ENCODE assay signal across 8 cellular contexts in the genomic region with DNA sequence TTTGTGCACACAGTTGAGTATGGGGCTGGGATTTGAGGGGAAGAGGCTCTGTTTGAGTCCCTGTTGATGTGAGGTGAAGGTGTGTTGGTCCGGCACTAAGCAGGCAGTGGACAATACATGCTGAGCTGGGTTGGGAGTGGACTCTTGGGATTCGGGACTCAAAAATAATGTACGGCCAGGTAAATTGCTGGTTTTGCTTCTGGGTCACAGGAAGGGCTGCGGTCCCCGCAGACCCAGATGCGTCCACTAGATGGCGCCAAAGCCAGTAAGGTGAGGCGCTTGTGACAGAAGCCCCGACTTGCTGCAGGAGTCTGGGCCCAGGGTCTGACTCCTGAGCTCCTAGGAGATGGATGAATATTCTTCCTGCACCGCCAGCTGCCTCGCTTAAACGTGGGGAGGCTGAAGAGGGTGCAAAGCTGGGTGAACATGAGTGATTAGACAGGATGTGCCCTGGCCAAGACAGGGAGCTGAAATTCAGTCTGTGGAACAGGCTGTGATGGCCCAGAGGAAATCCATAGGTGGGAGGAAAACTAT.
DNase-seq lines count a peak whose midpoint lies in the region; ATAC-seq and TF ChIP-seq lines count a peak whose summit lies in the region.

No MANE protein-coding gene starts in this region.

- TF ChIP-seq RAD21 in liver (IDR thresholded peaks at IDR 0.05), result peak; percentile 87 to 92

- H3K27me3 ChIP-seq in GM06990 (replicated peaks; ENCODE audit: control insufficient read depth, insufficient read depth, low read length) (no peaks in the 10 kb centered on the region), liver (ENCODE audit: control insufficient read depth in 4 of 4, insufficient read depth in 4 of 4, low read length in 3 of 4) (no peaks in the 10 kb centered on the region)

- DNase-seq in GM06990 (ENCODE audit: extremely low read depth, insufficient read length) (peak; percentile 86), NCI-H526 (lab: John Stamatoyannopoulos, UW) (peak; percentile 45 to 86), choroid plexus epithelial cell (ENCODE audit: low read depth) (peak; percentile 87)
- DNase-seq in activated CD4-positive, alpha-beta T cell treated with anti-CD3 and anti-CD28 coated beads for 48 hours, result peak; percentile 94
- peak; percentile 85 to 94 for DNase-seq in stimulated activated CD4-positive, alpha-beta T cell treated with anti-CD3 and anti-CD28 coated beads, Interleukin-4, amount 100 ng/mL, for 48 hours (ENCODE audit: low read depth in 2 of 2)

- H3K9ac ChIP-seq in liver (ENCODE audit: low read depth in 1 of 2, low read length in 2 of 2), result no peak overlapping the region

- no peak overlapping the region for H3K4me3 ChIP-seq in GM06990 (replicated peaks; ENCODE audit: low read depth, low read length)
- no peak overlapping the region for H3K4me3 ChIP-seq in choroid plexus epithelial cell (ENCODE audit: low read depth, low read length)
- H3K4me3 ChIP-seq in liver (ENCODE audit: low read depth in 1 of 3, low read length in 3 of 3), result no peak overlapping the region

- WGBS in liver, result 3% methylated on average over 12 of the region's 12 CpGs

- no peak overlapping the region for H3K27ac ChIP-seq in liver (ENCODE audit: low read depth in 1 of 2, low read length in 2 of 2)

- peak; percentile 21 for ATAC-seq in HG03280 (IDR thresholded peaks at IDR 0.05; ENCODE audit: unreplicated experiment)
- ATAC-seq in GM21447 (IDR thresholded peaks at IDR 0.05; ENCODE audit: unreplicated experiment), result no peak

- H3K36me3 ChIP-seq in GM06990 (ENCODE audit: control insufficient read depth, insufficient read depth, low read length), result no peaks in the 10 kb centered on the region
- no peaks in the 10 kb centered on the region for H3K36me3 ChIP-seq in liver (ENCODE audit: control insufficient read depth in 4 of 4, insufficient read depth in 3 of 4, low read depth in 1 of 4, low read length in 3 of 4)

- peaks cover 3 to 19% (median 9%) of the 10 kb centered on the region in 4 donors for H3K4me1 ChIP-seq in liver (ENCODE audit: control insufficient read depth in 4 of 4, insufficient read depth in 4 of 4, low read length in 3 of 4)

- TF ChIP-seq CTCF in GM06990 (IDR thresholded peaks at IDR 0.05; ENCODE audit: insufficient read depth, low read length, poor library complexity, severe bottlenecking) (peak; percentile 93), choroid plexus epithelial cell (conservative IDR thresholded peaks at IDR 0.05; ENCODE audit: low read depth, low read length) (peak; percentile 94), liver (IDR thresholded peaks at IDR 0.05; ENCODE audit: low read depth, low read length, missing input control) (peak; percentile 98)

- no peaks in the 10 kb centered on the region for H3K9me3 ChIP-seq in liver (ENCODE audit: control insufficient read depth in 4 of 4, low read length in 3 of 4)

TF ChIP-seq in liver, 16 proteins besides CTCF, POLR2A, EP300 and RAD21:
- TF ChIP-seq ZBTB33 (IDR thresholded peaks at IDR 0.05) (no peak), HNF4A (conservative IDR thresholded peaks at IDR 0.05) (no peak), FOXA1 (IDR thresholded peaks at IDR 0.05) (no peak), YY1 (IDR thresholded peaks at IDR 0.05) (no peak), GABPA (IDR thresholded peaks at IDR 0.05 in 1 of 2, conservative IDR thresholded peaks at IDR 0.05 in 1 of 2) (no peak)
